1 cellular context compared by ENCODE assay signal in genomic region chr2:98924910-98925309, GRCh38.
TF ChIP-seq lines count a peak whose summit lies in the region.

No MANE protein-coding gene starts in this region.

TF ChIP-seq in H1, 55 proteins besides CTCF, POLR2A, EP300 and RAD21:
- TF ChIP-seq SIN3A (conservative IDR thresholded peaks at IDR 0.05 in 1 of 2, IDR thresholded peaks at IDR 0.05 in 1 of 2; ENCODE audit: low read depth in 1 of 2, low read length in 2 of 2) = no peak
- no peak for TF ChIP-seq CBX8 (IDR thresholded peaks at IDR 0.05; ENCODE audit: borderline replicate concordance, low read depth, low read length)
- TF ChIP-seq GTF2F1 (IDR thresholded peaks at IDR 0.05; ENCODE audit: borderline replicate concordance, low read depth, low read length) = no peak
- no peak for TF ChIP-seq RXRA (IDR thresholded peaks at IDR 0.05; ENCODE audit: insufficient read depth, low read depth, low read length)
- TF ChIP-seq YY1 (IDR thresholded peaks at IDR 0.05; ENCODE audit: low read depth, low read length) = no peak
- TF ChIP-seq TBP (IDR thresholded peaks at IDR 0.05; ENCODE audit: low read depth, low read length) = no peak
- no peak for TF ChIP-seq KDM5A (IDR thresholded peaks at IDR 0.05; ENCODE audit: low read length)
TF ChIP-seq in H1: peak in this region for 0.
